8 cellular contexts compared by ENCODE assay signal in the genomic region with DNA sequence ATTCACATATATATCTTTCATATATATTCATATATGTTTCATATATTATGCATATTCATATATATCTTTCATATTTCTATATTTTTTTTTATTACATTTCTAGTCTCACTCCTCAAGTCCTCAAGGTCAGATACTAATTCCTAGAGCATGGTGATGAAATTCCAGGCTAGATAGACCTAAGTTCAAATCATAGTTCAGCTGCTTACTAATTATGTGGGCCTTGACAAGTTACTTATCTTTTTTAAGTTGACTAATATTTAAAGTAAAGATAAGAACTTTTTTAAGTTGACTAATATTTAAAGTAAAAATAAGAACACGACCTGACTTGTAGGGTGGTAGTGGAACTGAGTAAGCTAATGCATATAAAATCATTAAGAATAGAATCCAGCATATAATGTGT.
"Had no signal": no experiment of that assay in that cellular context is flagged by ENCODE, and none has a peak within 500 bp of the region (broad histone marks: within the 10 kb centered on the region; RNA-seq: fewer than 3 reads in every experiment).

No MANE protein-coding gene starts in this region.

- H3K9me3 ChIP-seq: HAP-1 had no signal

- H3K27ac ChIP-seq: GM23248, HL-60 had no signal

- H3K36me3 ChIP-seq: HAP-1 had no signal

- DNase-seq: GM23248, GOT3, H7, HFFc6 had no signal

- H3K4me3 ChIP-seq: GM23248, HAP-1 had no signal

- FAIRE-seq: HepG2 had no signal

- H2AFZ ChIP-seq: GM23248 had no signal

- ATAC-seq: HCT116, HepG2 had no signal

- H3K9ac ChIP-seq: GM23248 had no signal

- H3K4me1 ChIP-seq: HAP-1 had no signal
